9 cellular contexts compared by ENCODE assay signal in the genomic region with DNA sequence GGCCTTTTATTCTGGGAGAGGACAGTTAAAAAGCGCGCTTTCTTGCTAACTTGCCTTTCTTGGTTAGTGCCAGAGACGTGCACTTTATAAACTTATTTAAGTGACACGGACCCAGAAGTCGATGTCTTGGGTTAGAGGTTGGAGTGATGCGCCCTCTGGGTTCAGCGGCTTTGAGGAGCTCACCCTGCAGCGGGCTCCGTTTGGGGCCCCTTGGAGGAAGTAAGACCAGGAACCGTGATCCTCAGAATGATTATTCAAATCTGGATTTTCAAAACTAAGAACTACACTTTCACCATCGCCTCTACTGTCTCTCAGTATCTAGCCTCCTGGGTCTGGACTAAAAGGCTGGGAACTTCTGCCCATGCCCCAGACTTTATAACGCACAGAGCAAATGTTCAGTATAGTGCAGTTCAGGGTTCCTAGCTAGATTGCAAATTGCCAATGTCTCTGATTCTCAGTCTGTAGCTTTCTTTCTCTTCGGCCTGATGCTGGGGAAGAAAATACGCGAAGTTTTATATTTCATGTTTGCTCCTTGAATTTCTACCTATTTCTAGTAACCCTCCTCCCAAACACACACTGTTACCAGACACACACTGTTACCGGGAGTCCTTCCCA. TPM values are rescaled to one million over a fixed set of nuclear protein-coding genes. Genes with fewer than 3 reads are reported as not detected.
DNase-seq lines count a peak whose midpoint lies in the region; ATAC-seq and TF ChIP-seq lines count a peak whose summit lies in the region.
"Had no signal": no experiment of that assay in that cellular context is flagged by ENCODE, and none has a peak within 500 bp of the region (broad histone marks: within the 10 kb centered on the region; RNA-seq: fewer than 3 reads in every experiment).

No MANE protein-coding gene starts in this region.

- no peaks in the 10 kb centered on the region for H3K9me3 Mint-ChIP-seq in central memory CD8-positive, alpha-beta T cell
- H3K9me3 Mint-ChIP-seq in naive thymus-derived CD8-positive, alpha-beta T cell = no peaks in the 10 kb centered on the region

- H3K27me3 Mint-ChIP-seq in central memory CD8-positive, alpha-beta T cell = no peaks in the 10 kb centered on the region
- no peaks in the 10 kb centered on the region for H3K27me3 Mint-ChIP-seq in naive thymus-derived CD8-positive, alpha-beta T cell

- peak overlapping the region; percentile 28 for H3K4me3 ChIP-seq in HL-60 (replicated peaks; ENCODE audit: insufficient read depth, low read length)

- no peak for ATAC-seq in central memory CD8-positive, alpha-beta T cell (replicated peaks; ENCODE audit: extremely low read depth, poor library complexity, severe bottlenecking)
- ATAC-seq in naive thymus-derived CD8-positive, alpha-beta T cell = peak; percentile 54 to 68
- ATAC-seq in GM19328 (IDR thresholded peaks at IDR 0.05; ENCODE audit: unreplicated experiment) = no peak

- peaks cover 5% of the 10 kb centered on the region for H3K36me3 Mint-ChIP-seq in central memory CD8-positive, alpha-beta T cell (ENCODE audit: insufficient read depth)
- H3K36me3 Mint-ChIP-seq in naive thymus-derived CD8-positive, alpha-beta T cell = peaks cover 0 to 13% (median 2%) of the 10 kb centered on the region in 3 donors

- no peak for TF ChIP-seq CTCF in HL-60 (IDR thresholded peaks at IDR 0.05; ENCODE audit: insufficient read depth, low read length)

- H3K4me1 Mint-ChIP-seq in central memory CD8-positive, alpha-beta T cell = peaks cover 4% of the 10 kb centered on the region
- peaks cover 6 to 32% (median 22%) of the 10 kb centered on the region in 4 donors for H3K4me1 Mint-ChIP-seq in naive thymus-derived CD8-positive, alpha-beta T cell

- peak overlapping the region; percentile 62 for H3K4me3 Mint-ChIP-seq in central memory CD8-positive, alpha-beta T cell
- peak overlapping the region; percentile 77 to 87 (median 86) for H3K4me3 Mint-ChIP-seq in naive thymus-derived CD8-positive, alpha-beta T cell

- no peaks in the 10 kb centered on the region for H3K27me3 ChIP-seq in HL-60 (ENCODE audit: insufficient read depth, poor library complexity, severe bottlenecking)

- no peak overlapping the region for H3K27ac ChIP-seq in HL-60 (replicated peaks)
- H3K27ac ChIP-seq: VCaP had no signal

- peak; percentile 63 for DNase-seq in activated CD8-positive, alpha-beta memory T cell treated with anti-CD3 and anti-CD28 coated beads for 24 hours
- DNase-seq in activated CD8-positive, alpha-beta memory T cell treated with anti-CD3 and anti-CD28 coated beads, Interleukin-2, amount 50 U/mL, for 4 hours = no peak
- peak in 1 of 2 experiments; percentile 29 for DNase-seq in HL-60 (ENCODE audit: low read depth in 1 of 2, low spot score in 1 of 2)
- DNase-seq in central memory CD8-positive, alpha-beta T cell (ENCODE audit: low spot score in 2 of 2) = no peak
- DNase-seq in naive thymus-derived CD8-positive, alpha-beta T cell = peak in 3 of 10 donors; percentile 17 to 62 (median 19)
- no peak for DNase-seq in NCI-H510A treated with DMSO at 0.1 percent for 48 hours (lab: John Stamatoyannopoulos, UW)
- no peak for DNase-seq in NCI-H2029 (lab: John Stamatoyannopoulos, UW)

- H3K27ac Mint-ChIP-seq in central memory CD8-positive, alpha-beta T cell (ENCODE audit: low read depth) = no peak overlapping the region
- peak overlapping the region; percentile 53 to 90 (median 86) for H3K27ac Mint-ChIP-seq in naive thymus-derived CD8-positive, alpha-beta T cell

- POLR2A ChIA-PET in naive thymus-derived CD8-positive, alpha-beta T cell (lab: Charles Lee) = interaction anchor here (2.0 kb wide), 1 partner anchor 26 kb away, joined by 4 read pairs; the partner anchor contains the start of gene TSPAN33

RNA-seq across cellular contexts. Expression of gene SMO, which starts 18.6 kb away (rescaled TPM):
- total RNA-seq in naive thymus-derived CD8-positive, alpha-beta T cell = under 1 TPM in 1 of 2 experiments, not detected in 1; 0.13 TPM
- not detected for polyA plus RNA-seq in naive thymus-derived CD8-positive, alpha-beta T cell

RNA-seq across cellular contexts. Expression of gene TSPAN33, which starts 25.3 kb away (rescaled TPM):
- 10 to 100 TPM; 12.4 to 13.3 TPM for total RNA-seq in naive thymus-derived CD8-positive, alpha-beta T cell
- polyA plus RNA-seq in naive thymus-derived CD8-positive, alpha-beta T cell = 10 to 100 TPM in 1 of 3 donors, 1 to 10 TPM in 2; 6.0 to 24.3 (median 6.8) TPM

RNA-seq across cellular contexts. Expression of gene AHCYL2, which starts 55.0 kb away (rescaled TPM):
- total RNA-seq in naive thymus-derived CD8-positive, alpha-beta T cell = 10 to 100 TPM; 17.6 to 19.3 TPM
- 10 to 100 TPM in 1 of 3 donors, 1 to 10 TPM in 2; 5.9 to 10.6 (median 7.2) TPM for polyA plus RNA-seq in naive thymus-derived CD8-positive, alpha-beta T cell

Comparison
In these comparisons a context has a peak if more than half of its experiments do, and no peak if none do; other contexts are left out.
1. ATAC-seq: peak in naive thymus-derived CD8-positive, alpha-beta T cell (2 of 2); none in central memory CD8-positive, alpha-beta T cell (single experiment) and GM19328 (single experiment).